In genomic region chr1:8790478-8790877, GRCh38 we compare ENCODE assay signal across 18 cellular contexts. TPM values are rescaled to one million over a fixed set of nuclear protein-coding genes. Genes with fewer than 3 reads are reported as not detected.
DNase-seq lines count a peak whose midpoint lies in the region; ATAC-seq, FAIRE-seq and TF ChIP-seq lines count a peak whose summit lies in the region.
"Had no signal": no experiment of that assay in that cellular context is flagged by ENCODE, and none has a peak within 500 bp of the region (broad histone marks: within the 10 kb centered on the region; RNA-seq: fewer than 3 reads in every experiment).

No MANE protein-coding gene starts in this region.

- no peak overlapping the region for H3K23ac ChIP-seq in trophoblast cell (ENCODE audit: low read length)

- peak; percentile 52 for TF ChIP-seq EP300 in K562 (IDR thresholded peaks at IDR 0.05; ENCODE audit: low read length)

- H3K4me3 Mint-ChIP-seq in activated CD4-positive, alpha-beta memory T cell treated with anti-CD3 and anti-CD28 coated beads, Interleukin-2, amount 10 ng/mL, durations not matched to agents 7 days and 5 days: no peak overlapping the region
- H3K4me3 Mint-ChIP-seq: CD4-positive, alpha-beta memory T cell; HFFc6 had no signal

- in situ Hi-C loops in K562 (cut with MboI): no loop called here

- H3K27ac ChIP-seq in HUES48 (ENCODE audit: low read depth, low read length) (peak overlapping the region; percentile 53), K562 (ENCODE audit: extremely low read depth, low read depth, low read length) (peak overlapping the region; percentile 98), trophoblast cell (ENCODE audit: low read depth, low read length) (peak overlapping the region; percentile 43)
- H3K27ac ChIP-seq: GM23248 had no signal

- H2AK5ac ChIP-seq in trophoblast cell (ENCODE audit: low read length): no peak overlapping the region

- H3K9ac ChIP-seq in HUES48 (ENCODE audit: low read depth, low read length): no peak overlapping the region
- H3K9ac ChIP-seq in K562 (ENCODE audit: insufficient read depth in 1 of 2, low read depth in 2 of 2, low read length in 2 of 2): peak overlapping the region in 1 of 2 experiments; percentile 82; a peak in 2 of 4 replicates
- H3K9ac ChIP-seq in trophoblast cell (ENCODE audit: low read length): no peak overlapping the region
- H3K9ac ChIP-seq: GM23248 had no signal

- DNase-seq in K562 (ENCODE audit: extremely low read depth in 1 of 4, low spot score in 3 of 4): peak in 1 of 4 experiments; percentile 71
- no peak for DNase-seq in trophoblast cell
- DNase-seq in activated CD4-positive, alpha-beta memory T cell treated with anti-CD3 and anti-CD28 coated beads, Interleukin-2, amount 10 ng/mL, durations not matched to agents 7 days and 5 days: no peak
- DNase-seq: C1 segment of cervical spinal cord; CD4-positive, alpha-beta memory T cell; COR-L47; DMS153; DND-41; GM23248; HFFc6 had no signal

- H3K14ac ChIP-seq in trophoblast cell (ENCODE audit: low read length): no peak overlapping the region

- H3K36me3 ChIP-seq in HUES48 (ENCODE audit: control insufficient read depth, insufficient read depth, low read length) (no peaks in the 10 kb centered on the region), K562 (ENCODE audit: control insufficient read depth, insufficient read depth, low read length) (peaks cover 8% of the 10 kb centered on the region), trophoblast cell (ENCODE audit: control insufficient read depth in 1 of 2, insufficient read depth in 2 of 2, low read length in 2 of 2) (peaks cover 0 to 3% of the 10 kb centered on the region in 2 experiments)
- H3K36me3 ChIP-seq: HAP-1 had no signal

- no peaks in the 10 kb centered on the region for H4K20me1 ChIP-seq in K562 (replicated peaks; ENCODE audit: control insufficient read depth, insufficient read depth, low read length)

- no peak overlapping the region for H3K27ac Mint-ChIP-seq in activated CD4-positive, alpha-beta memory T cell treated with anti-CD3 and anti-CD28 coated beads, Interleukin-2, amount 10 ng/mL, durations not matched to agents 7 days and 5 days
- H3K27ac Mint-ChIP-seq: CD4-positive, alpha-beta memory T cell; HFFc6 had no signal

- H3K79me2 ChIP-seq in K562 (ENCODE audit: control insufficient read depth, insufficient read depth, low read length) (peaks cover 74% of the 10 kb centered on the region), trophoblast cell (ENCODE audit: control insufficient read depth, insufficient read depth, low read length, poor library complexity) (peaks cover 4% of the 10 kb centered on the region)

- no peak overlapping the region for H2BK12ac ChIP-seq in trophoblast cell (ENCODE audit: low read length)

- H3K4me3 ChIP-seq in HUES48 (ENCODE audit: low read depth, low read length) (peak overlapping the region; percentile 47; the same call in 1 of the 2 replicates), K562 (no peak overlapping the region), trophoblast cell (ENCODE audit: low read depth, low read length) (no peak overlapping the region)
- H3K4me3 ChIP-seq: GM23248, HAP-1 had no signal

- TF ChIP-seq CTCF in K562 (IDR thresholded peaks at IDR 0.05 in 2 of 3, conservative IDR thresholded peaks at IDR 0.05 in 1 of 3; ENCODE audit: insufficient read depth in 2 of 3, low read depth in 1 of 3, low read length in 3 of 3): no peak

- H3K9me3 ChIP-seq in HUES48 (ENCODE audit: control insufficient read depth, insufficient read depth, low read length) (no peaks in the 10 kb centered on the region), K562 (replicated peaks; ENCODE audit: control insufficient read depth, insufficient read depth, low read depth, low read length) (no peaks in the 10 kb centered on the region), trophoblast cell (ENCODE audit: insufficient read depth, low read depth, low read length) (no peaks in the 10 kb centered on the region)
- H3K9me3 ChIP-seq: HAP-1 had no signal

- no peak overlapping the region for H4K91ac ChIP-seq in trophoblast cell (ENCODE audit: low read depth, low read length)

- no peaks in the 10 kb centered on the region for H3K9me3 Mint-ChIP-seq in activated CD4-positive, alpha-beta memory T cell treated with anti-CD3 and anti-CD28 coated beads, Interleukin-2, amount 10 ng/mL, durations not matched to agents 7 days and 5 days
- H3K9me3 Mint-ChIP-seq: CD4-positive, alpha-beta memory T cell; HFFc6 had no signal

- no peak for TF ChIP-seq RAD21 in K562 (CRISPR knock-in tag; conservative IDR thresholded peaks at IDR 0.05 in 1 of 2, IDR thresholded peaks at IDR 0.05 in 1 of 2)

- POLR2A ChIA-PET in K562 (lab: Yijun Ruan, JAX): interaction anchor here (0.6 to 2.6 kb wide), 7 partner anchors 9 to 61 kb away, joined by 3 to 11 read pairs (median 4); no protein-coding TSS in a partner anchor
- POLR2A ChIA-PET in activated CD4-positive, alpha-beta memory T cell treated with anti-CD3 and anti-CD28 coated beads, Interleukin-2, amount 10 ng/mL, durations not matched to agents 7 days and 5 days (lab: Charles Lee): interaction anchor here (1.1 kb wide), 1 partner anchor 49 kb away, joined by 3 read pairs; no protein-coding TSS in a partner anchor

- TF ChIP-seq POLR2A in K562 (conservative IDR thresholded peaks at IDR 0.05): no peak

- H3K4ac ChIP-seq in trophoblast cell (ENCODE audit: low read depth, low read length): no peak overlapping the region

- peaks cover 3% of the 10 kb centered on the region for H3K36me3 Mint-ChIP-seq in activated CD4-positive, alpha-beta memory T cell treated with anti-CD3 and anti-CD28 coated beads, Interleukin-2, amount 10 ng/mL, durations not matched to agents 7 days and 5 days (ENCODE audit: low read depth)

- no peaks in the 10 kb centered on the region for H3K9me1 ChIP-seq in K562 (ENCODE audit: control insufficient read depth, insufficient read depth, low read length)

- H2AFZ ChIP-seq in K562 (ENCODE audit: low read depth, low read length) (peak overlapping the region; percentile 34; the same call in 1 of the 2 replicates), trophoblast cell (ENCODE audit: insufficient read depth, low read length, poor library complexity) (no peak overlapping the region)
- H2AFZ ChIP-seq: GM23248 had no signal

- 5% methylated on average over 6 of the region's 6 CpGs for WGBS in K562 (ENCODE audit: insufficient coverage, low coverage, missing lambda C conversion rate)
- WGBS in trophoblast cell (ENCODE audit: extremely low coverage, insufficient coverage, insufficient read length): no CpG with 5 or more reads among the region's 6 CpGs

- H3K27me3 ChIP-seq in HUES48 (ENCODE audit: control insufficient read depth, insufficient read depth, low read length) (no peaks in the 10 kb centered on the region), K562 (ENCODE audit: control insufficient read depth in 2 of 2, insufficient read depth in 2 of 2, low read length in 2 of 2) (no peaks in the 10 kb centered on the region), trophoblast cell (ENCODE audit: insufficient read depth, low read length) (no peaks in the 10 kb centered on the region)

- H3K4me1 ChIP-seq in HUES48 (ENCODE audit: control insufficient read depth, insufficient read depth, low read length) (peaks cover 49% of the 10 kb centered on the region), K562 (replicated peaks in 1 of 2; ENCODE audit: control insufficient read depth in 2 of 2, insufficient read depth in 2 of 2, low read length in 2 of 2) (peaks cover 34 to 50% of the 10 kb centered on the region in 2 experiments), trophoblast cell (ENCODE audit: control insufficient read depth in 1 of 2, insufficient read depth in 2 of 2, low read length in 2 of 2) (peaks cover 6 to 12% of the 10 kb centered on the region in 2 experiments)

- peaks cover 4% of the 10 kb centered on the region for H3K79me1 ChIP-seq in trophoblast cell (ENCODE audit: low read length)

- BruUV-seq in K562 (replicated peaks; lab: Mats Ljungman, UMichigan): no TSS peak

- no peak overlapping the region for H3K18ac ChIP-seq in trophoblast cell (ENCODE audit: low read length)

- H4K12ac ChIP-seq in trophoblast cell (ENCODE audit: low read depth, low read length): no peak overlapping the region

- peak; percentile 29 for FAIRE-seq in K562 (lab: Jason Lieb, UNC)
- FAIRE-seq: G401.6, GM12892, H54 had no signal

- no peak overlapping the region for H2BK120ac ChIP-seq in trophoblast cell (ENCODE audit: insufficient read depth, low read length, poor library complexity)

- no peaks in the 10 kb centered on the region for H3K27me3 Mint-ChIP-seq in activated CD4-positive, alpha-beta memory T cell treated with anti-CD3 and anti-CD28 coated beads, Interleukin-2, amount 10 ng/mL, durations not matched to agents 7 days and 5 days
- H3K27me3 Mint-ChIP-seq: CD4-positive, alpha-beta memory T cell had no signal

- H2BK5ac ChIP-seq in trophoblast cell (ENCODE audit: low read depth, low read length, poor library complexity): no peak overlapping the region

- peak; percentile 55 for ATAC-seq in K562
- ATAC-seq in HG02678 (IDR thresholded peaks at IDR 0.05; ENCODE audit: unreplicated experiment): no peak
- ATAC-seq in HG03025 (IDR thresholded peaks at IDR 0.05; ENCODE audit: low FRiP score, unreplicated experiment): no peak
- no peak for ATAC-seq in HG03045 (IDR thresholded peaks at IDR 0.05; ENCODE audit: unreplicated experiment)

- CTCF ChIA-PET in K562 (lab: Yijun Ruan, JAX; ENCODE audit: low intra/inter-chr PET ratio): no interaction called here
- CTCF ChIA-PET in activated CD4-positive, alpha-beta memory T cell treated with anti-CD3 and anti-CD28 coated beads, Interleukin-2, amount 10 ng/mL, durations not matched to agents 7 days and 5 days (lab: Charles Lee): interaction anchor here (0.8 to 1.3 kb wide), 2 partner anchors 58 to 152 kb away, joined by 3 to 5 read pairs; no protein-coding TSS in a partner anchor

- H3K4me2 ChIP-seq in K562 (ENCODE audit: insufficient read depth, low read length) (peak overlapping the region; percentile 56), trophoblast cell (ENCODE audit: low read length) (no peak overlapping the region)

- no peaks in the 10 kb centered on the region for H3K4me1 Mint-ChIP-seq in activated CD4-positive, alpha-beta memory T cell treated with anti-CD3 and anti-CD28 coated beads, Interleukin-2, amount 10 ng/mL, durations not matched to agents 7 days and 5 days

- intact Hi-C loops in K562 (cut with micrococcal nuclease): no loop called here

- no peak overlapping the region for H4K8ac ChIP-seq in trophoblast cell (ENCODE audit: low read depth, low read length)

RNA-seq across cellular contexts. Expression of gene RERE, which starts 27.0 kb away (rescaled TPM):
- total RNA-seq in K562 (2011; cell fraction: chromatin; rRNA removed; ENCODE audit: low replicate concordance): 171 and 273 TPM in 2 replicates
- 61.4 and 68.2 TPM in 2 replicates for total RNA-seq in K562 (2011; cell fraction: nucleolus; rRNA removed)
- 135 and 159 TPM in 2 replicates for total RNA-seq in K562 (2011; cell fraction: nucleoplasm; rRNA removed)
- total RNA-seq in K562 (2014; rRNA removed): 14.2 and 14.4 TPM in 2 replicates
- total RNA-seq in K562 (2014; rRNA removed; fragmentation: Illumina TruSeq; extraction: Trizol): 13.4 and 14.6 TPM in 2 replicates
- total RNA-seq in K562 (2015; rRNA removed; fragmentation: Illumina TruSeq; extraction: Trizol): 12.9 and 14.2 TPM in 2 replicates
- total RNA-seq in K562 (2021): 40.2 and 51.5 TPM in 2 replicates
- 5.3 and 8.3 TPM in 2 replicates for polyA plus RNA-seq in K562 (2011; rRNA removed)
- polyA plus RNA-seq in K562 (2011; cell fraction: cytosol; rRNA removed): 5.1 and 11.3 TPM in 2 replicates
- 35.9 and 36.4 TPM in 2 replicates for polyA plus RNA-seq in K562 (2011; cell fraction: nucleus; rRNA removed)
- 22.1 and 24.3 TPM in 2 replicates for polyA plus RNA-seq in K562 (2012)
- 21.1 and 25.2 TPM in 2 replicates for polyA plus RNA-seq in K562 (2014; fragmentation: Illumina TruSeq; extraction: Trizol)
- polyA plus RNA-seq in K562 (2014; fragmentation: Nextera tagmentation; extraction: Ambion mirVana): 1 to 10 TPM; 3.0 to 5.4 TPM
- 8.0 and 22.3 TPM in 2 replicates for polyA plus RNA-seq in K562 (2014; rRNA removed)
- 55.5 and 81.8 TPM in 2 replicates for polyA minus RNA-seq in K562 (2011; rRNA and poly(A)+ RNA removed)
- polyA minus RNA-seq in K562 (2011; cell fraction: cytosol; rRNA and poly(A)+ RNA removed): 45.2 and 50.4 TPM in 2 replicates
- 32.6 and 64.3 TPM in 2 replicates for polyA minus RNA-seq in K562 (2011; cell fraction: nucleus; rRNA and poly(A)+ RNA removed)
- 57.2 and 60.2 TPM in 2 replicates for polyA plus RNA-seq in trophoblast cell (2013)
- 100 to 1,000 TPM in 1 of 2 experiments, 10 to 100 TPM in 1; 96.6 to 101 TPM for total RNA-seq in activated CD4-positive, alpha-beta memory T cell treated with anti-CD3 and anti-CD28 coated beads, Interleukin-2, amount 10 ng/mL, durations not matched to agents 7 days and 5 days

Comparison
In these comparisons a context has a peak if more than half of its experiments do, and no peak if none do; other contexts are left out.
1. H3K27ac ChIP-seq: peak in every context shown above with its lines; median percentile 98 in K562; 53 in HUES48; 43 in trophoblast cell.